17 cellular contexts compared by ENCODE assay signal in the genomic region with DNA sequence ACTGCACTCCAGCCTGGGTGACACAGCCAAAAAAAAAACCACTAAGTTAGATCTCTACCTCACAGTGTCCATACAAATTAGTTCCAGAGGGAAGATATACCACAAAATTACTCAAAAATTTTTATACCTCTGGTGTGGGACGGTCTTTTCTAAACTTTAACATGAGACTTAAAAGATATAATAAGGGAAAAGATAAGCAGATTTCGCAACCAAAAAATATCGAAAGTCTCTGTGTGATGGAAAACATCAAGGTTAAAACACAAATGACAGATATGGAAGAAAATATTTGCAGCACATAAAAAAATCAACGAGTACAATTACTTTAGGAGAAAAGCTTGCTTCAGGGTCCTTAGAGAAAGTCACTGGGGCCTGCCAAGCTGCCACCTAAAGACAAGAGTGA. TPM values are rescaled to one million over a fixed set of nuclear protein-coding genes. Genes with fewer than 3 reads are reported as not detected.
A peak's percentile ranks its signal among the peaks of the same experiment; 100 is the strongest.
DNase-seq lines count a peak whose midpoint lies in the region; ATAC-seq and TF ChIP-seq lines count a peak whose summit lies in the region.
"Had no signal": no experiment of that assay in that cellular context is flagged by ENCODE, and none has a peak within 500 bp of the region (broad histone marks: within the 10 kb centered on the region; RNA-seq: fewer than 3 reads in every experiment).

No MANE protein-coding gene starts in this region.

- intact Hi-C loops in activated naive CD4-positive, alpha-beta T cell treated with anti-CD3 and anti-CD28 coated beads for 36 hours (cut with micrococcal nuclease): no loop called here
- intact Hi-C loops in activated CD4-positive, alpha-beta memory T cell treated with anti-CD3 and anti-CD28 coated beads for 36 hours (cut with micrococcal nuclease): no loop called here

- no peak for TF ChIP-seq CTCF in neutrophil (IDR thresholded peaks at IDR 0.05)
- no peak for TF ChIP-seq CTCF in gastroesophageal sphincter (IDR thresholded peaks at IDR 0.05)

- H3K4me3 ChIP-seq in neutrophil (ENCODE audit: low read depth in 1 of 2, low read length in 1 of 2): no peak overlapping the region
- H3K4me3 ChIP-seq in gastroesophageal sphincter: no peak overlapping the region

- no peak for TF ChIP-seq EP300 in gastroesophageal sphincter (IDR thresholded peaks at IDR 0.05)

- no peak for DNase-seq in T-helper 1 cell
- no peak for DNase-seq in activated naive CD4-positive, alpha-beta T cell treated with anti-CD3 and anti-CD28 coated beads for 36 hours
- DNase-seq in activated naive CD4-positive, alpha-beta T cell treated with anti-CD3 and anti-CD28 coated beads, Interleukin-2, amount 10 ng/mL, durations not matched to agents 7 days and 5 days: no peak
- DNase-seq in activated CD4-positive, alpha-beta memory T cell treated with anti-CD3 and anti-CD28 coated beads for 36 hours: no peak
- DNase-seq: CD8-positive, alpha-beta T cell; COR-L47; DMS153; DMS79 treated with DMSO at 0.1 percent for 48 hours; EL; HCEC 1CT; HFFc6 had no signal

- TF ChIP-seq POLR2A in gastroesophageal sphincter (IDR thresholded peaks at IDR 0.05): no peak

- peaks cover 38% of the 10 kb centered on the region for H3K4me1 Mint-ChIP-seq in T-helper 1 cell treated with Interleukin-12 subunit alpha and Interleukin-12 subunit beta and Interleukin-4 antibody, amounts not matched to agents 30 μg/mL and 1 μg/mL, for 36 hours (ENCODE audit: low read depth)
- H3K4me1 Mint-ChIP-seq in activated naive CD4-positive, alpha-beta T cell treated with anti-CD3 and anti-CD28 coated beads for 36 hours (ENCODE audit: low read depth): peaks cover 18% of the 10 kb centered on the region
- H3K4me1 Mint-ChIP-seq in activated naive CD4-positive, alpha-beta T cell treated with anti-CD3 and anti-CD28 coated beads, Interleukin-2, amount 10 ng/mL, durations not matched to agents 7 days and 5 days: peaks cover 6% of the 10 kb centered on the region
- H3K4me1 Mint-ChIP-seq in activated CD4-positive, alpha-beta memory T cell treated with anti-CD3 and anti-CD28 coated beads for 36 hours (ENCODE audit: low read depth): peaks cover 28% of the 10 kb centered on the region

- 94 to 95% methylated on average over 2 to 4 of the region's 4 CpGs for WGBS in gastroesophageal sphincter (ENCODE audit: low coverage in 1 of 2), 2 donors

- peaks cover 48% of the 10 kb centered on the region for H3K36me3 Mint-ChIP-seq in T-helper 1 cell treated with Interleukin-12 subunit alpha and Interleukin-12 subunit beta and Interleukin-4 antibody, amounts not matched to agents 30 μg/mL and 1 μg/mL, for 36 hours (ENCODE audit: low read depth)
- peaks cover 36% of the 10 kb centered on the region for H3K36me3 Mint-ChIP-seq in activated naive CD4-positive, alpha-beta T cell treated with anti-CD3 and anti-CD28 coated beads for 36 hours (ENCODE audit: low read depth)
- H3K36me3 Mint-ChIP-seq in activated naive CD4-positive, alpha-beta T cell treated with anti-CD3 and anti-CD28 coated beads, Interleukin-2, amount 10 ng/mL, durations not matched to agents 7 days and 5 days: peaks cover 56% of the 10 kb centered on the region
- peaks cover 47% of the 10 kb centered on the region for H3K36me3 Mint-ChIP-seq in activated CD4-positive, alpha-beta memory T cell treated with anti-CD3 and anti-CD28 coated beads for 36 hours

- H3K27me3 ChIP-seq in neutrophil (no peaks in the 10 kb centered on the region), gastroesophageal sphincter (no peaks in the 10 kb centered on the region)

- no peaks in the 10 kb centered on the region for H3K27me3 Mint-ChIP-seq in T-helper 1 cell treated with Interleukin-12 subunit alpha and Interleukin-12 subunit beta and Interleukin-4 antibody, amounts not matched to agents 30 μg/mL and 1 μg/mL, for 36 hours (ENCODE audit: low read depth)
- H3K27me3 Mint-ChIP-seq in activated naive CD4-positive, alpha-beta T cell treated with anti-CD3 and anti-CD28 coated beads for 36 hours (ENCODE audit: low read depth): no peaks in the 10 kb centered on the region
- H3K27me3 Mint-ChIP-seq in activated naive CD4-positive, alpha-beta T cell treated with anti-CD3 and anti-CD28 coated beads, Interleukin-2, amount 10 ng/mL, durations not matched to agents 7 days and 5 days: no peaks in the 10 kb centered on the region
- H3K27me3 Mint-ChIP-seq in activated CD4-positive, alpha-beta memory T cell treated with anti-CD3 and anti-CD28 coated beads for 36 hours: no peaks in the 10 kb centered on the region

- H3K9me3 ChIP-seq in neutrophil (no peaks in the 10 kb centered on the region), gastroesophageal sphincter (no peaks in the 10 kb centered on the region)

- H3K27ac ChIP-seq in neutrophil: peak overlapping the region; percentile 24
- H3K27ac ChIP-seq in gastroesophageal sphincter: no peak overlapping the region
- H3K27ac ChIP-seq: HL-60 had no signal

- H3K9me3 Mint-ChIP-seq in T-helper 1 cell treated with Interleukin-12 subunit alpha and Interleukin-12 subunit beta and Interleukin-4 antibody, amounts not matched to agents 30 μg/mL and 1 μg/mL, for 36 hours: no peaks in the 10 kb centered on the region
- H3K9me3 Mint-ChIP-seq in activated naive CD4-positive, alpha-beta T cell treated with anti-CD3 and anti-CD28 coated beads for 36 hours: no peaks in the 10 kb centered on the region
- no peaks in the 10 kb centered on the region for H3K9me3 Mint-ChIP-seq in activated naive CD4-positive, alpha-beta T cell treated with anti-CD3 and anti-CD28 coated beads, Interleukin-2, amount 10 ng/mL, durations not matched to agents 7 days and 5 days
- H3K9me3 Mint-ChIP-seq in activated CD4-positive, alpha-beta memory T cell treated with anti-CD3 and anti-CD28 coated beads for 36 hours: no peaks in the 10 kb centered on the region
- H3K9me3 Mint-ChIP-seq: CD14-positive monocyte; CD8-positive, alpha-beta T cell; HFFc6 had no signal

- no peak overlapping the region for H3K4me3 Mint-ChIP-seq in T-helper 1 cell treated with Interleukin-12 subunit alpha and Interleukin-12 subunit beta and Interleukin-4 antibody, amounts not matched to agents 30 μg/mL and 1 μg/mL, for 36 hours
- H3K4me3 Mint-ChIP-seq in activated naive CD4-positive, alpha-beta T cell treated with anti-CD3 and anti-CD28 coated beads for 36 hours: no peak overlapping the region
- H3K4me3 Mint-ChIP-seq in activated naive CD4-positive, alpha-beta T cell treated with anti-CD3 and anti-CD28 coated beads, Interleukin-2, amount 10 ng/mL, durations not matched to agents 7 days and 5 days: no peak overlapping the region
- H3K4me3 Mint-ChIP-seq in activated CD4-positive, alpha-beta memory T cell treated with anti-CD3 and anti-CD28 coated beads for 36 hours: no peak overlapping the region
- H3K4me3 Mint-ChIP-seq: CD14-positive monocyte; CD8-positive, alpha-beta T cell; HFFc6 had no signal

- H3K27ac Mint-ChIP-seq in T-helper 1 cell treated with Interleukin-12 subunit alpha and Interleukin-12 subunit beta and Interleukin-4 antibody, amounts not matched to agents 30 μg/mL and 1 μg/mL, for 36 hours: peak overlapping the region; percentile 55
- H3K27ac Mint-ChIP-seq in activated naive CD4-positive, alpha-beta T cell treated with anti-CD3 and anti-CD28 coated beads for 36 hours: peak overlapping the region; percentile 36
- H3K27ac Mint-ChIP-seq in activated naive CD4-positive, alpha-beta T cell treated with anti-CD3 and anti-CD28 coated beads, Interleukin-2, amount 10 ng/mL, durations not matched to agents 7 days and 5 days: no peak overlapping the region
- peak overlapping the region; percentile 79 for H3K27ac Mint-ChIP-seq in activated CD4-positive, alpha-beta memory T cell treated with anti-CD3 and anti-CD28 coated beads for 36 hours
- H3K27ac Mint-ChIP-seq: CD8-positive, alpha-beta T cell; HFFc6 had no signal

- ATAC-seq in gastroesophageal sphincter: no peak
- ATAC-seq: CD8-positive, alpha-beta T cell had no signal

- peaks cover 72% of the 10 kb centered on the region for H3K36me3 ChIP-seq in neutrophil
- peaks cover 0 to 54% of the 10 kb centered on the region in 2 donors for H3K36me3 ChIP-seq in gastroesophageal sphincter

- H3K4me1 ChIP-seq in neutrophil (ENCODE audit: control insufficient read depth in 1 of 2, insufficient read depth in 1 of 2, low read depth in 1 of 2, low read length in 1 of 2) (peaks cover 16% of the 10 kb centered on the region in 2 experiments), gastroesophageal sphincter (no peaks in the 10 kb centered on the region)

- CTCF ChIA-PET in activated naive CD4-positive, alpha-beta T cell treated with anti-CD3 and anti-CD28 coated beads for 36 hours (lab: Charles Lee): interaction anchor here (3.4 kb wide), 1 partner anchor 11 kb away, joined by 30 read pairs; a partner anchor contains a TSS
- CTCF ChIA-PET in activated naive CD4-positive, alpha-beta T cell treated with anti-CD3 and anti-CD28 coated beads, Interleukin-2, amount 10 ng/mL, durations not matched to agents 7 days and 5 days (lab: Charles Lee): interaction anchor here (0.7 to 2.6 kb wide), 4 partner anchors 11 to 274 kb away, joined by 3 to 13 read pairs (median 8); a partner anchor contains a TSS
- CTCF ChIA-PET in activated CD4-positive, alpha-beta memory T cell treated with anti-CD3 and anti-CD28 coated beads for 36 hours (lab: Charles Lee): interaction anchor here (1.1 to 6.3 kb wide), 3 partner anchors 11 to 602 kb away, joined by 3 to 70 read pairs (median 19); a partner anchor contains a TSS

- POLR2A ChIA-PET in activated CD4-positive, alpha-beta memory T cell treated with anti-CD3 and anti-CD28 coated beads for 36 hours (lab: Charles Lee): interaction anchor here (1.9 kb wide), 1 partner anchor 19 kb away, joined by 12 read pairs; a partner anchor contains a TSS

RNA-seq across cellular contexts. Expression of a gene that starts 10.5 kb away (rescaled TPM):
- total RNA-seq in activated naive CD4-positive, alpha-beta T cell treated with anti-CD3 and anti-CD28 coated beads for 36 hours: 10 to 100 TPM; 49.8 to 51.3 TPM
- total RNA-seq in activated CD4-positive, alpha-beta memory T cell treated with anti-CD3 and anti-CD28 coated beads for 36 hours: 10 to 100 TPM; 45.0 to 45.8 TPM
- 10 to 100 TPM in 2 of 4 donors, 1 to 10 TPM in 2; 5.9 to 17.1 (median 8.3) TPM for total RNA-seq in gastroesophageal sphincter

RNA-seq across cellular contexts. Expression of a gene that starts 13.2 kb away (rescaled TPM):
- 10 to 100 TPM; 69.9 to 70.8 TPM for total RNA-seq in activated naive CD4-positive, alpha-beta T cell treated with anti-CD3 and anti-CD28 coated beads for 36 hours
- total RNA-seq in activated CD4-positive, alpha-beta memory T cell treated with anti-CD3 and anti-CD28 coated beads for 36 hours: 10 to 100 TPM; 71.1 to 74.3 TPM
- total RNA-seq in gastroesophageal sphincter: 100 to 1,000 TPM in 2 of 4 donors, 10 to 100 TPM in 2; 63.7 to 116 (median 100) TPM

RNA-seq across cellular contexts. Expression of a gene that starts 18.8 kb away (rescaled TPM):
- 100 to 1,000 TPM; 139 to 141 TPM for total RNA-seq in activated naive CD4-positive, alpha-beta T cell treated with anti-CD3 and anti-CD28 coated beads for 36 hours
- total RNA-seq in activated CD4-positive, alpha-beta memory T cell treated with anti-CD3 and anti-CD28 coated beads for 36 hours: 10 to 100 TPM; 98.1 to 99.2 TPM
- 10 to 100 TPM; 19.4 to 58.2 (median 44.9) TPM for total RNA-seq in gastroesophageal sphincter

RNA-seq across cellular contexts. Expression of a gene that starts 32.8 kb away (rescaled TPM):
- 10 to 100 TPM; 52.0 to 52.4 TPM for total RNA-seq in activated naive CD4-positive, alpha-beta T cell treated with anti-CD3 and anti-CD28 coated beads for 36 hours
- 10 to 100 TPM; 39.9 to 41.4 TPM for total RNA-seq in activated CD4-positive, alpha-beta memory T cell treated with anti-CD3 and anti-CD28 coated beads for 36 hours
- 10 to 100 TPM in 2 of 4 donors, 1 to 10 TPM in 2; 5.3 to 11.1 (median 9.0) TPM for total RNA-seq in gastroesophageal sphincter
- total RNA-seq: H4 had no signal

RNA-seq across cellular contexts. Expression of a gene that starts 37.6 kb away (rescaled TPM):
- total RNA-seq in activated naive CD4-positive, alpha-beta T cell treated with anti-CD3 and anti-CD28 coated beads for 36 hours: 10 to 100 TPM; 22.6 to 24.2 TPM
- total RNA-seq in activated CD4-positive, alpha-beta memory T cell treated with anti-CD3 and anti-CD28 coated beads for 36 hours: 10 to 100 TPM; 18.0 to 21.1 TPM
- total RNA-seq in gastroesophageal sphincter: 10 to 100 TPM; 40.1 to 70.4 (median 43.5) TPM
